Comparison of ENCODE assay signal across 8 cellular contexts in genomic region chr1:161099090-161099802, GRCh38. TPM values are rescaled to one million over a fixed set of nuclear protein-coding genes. Genes with fewer than 3 reads are reported as not detected.
DNase-seq lines count a peak whose midpoint lies in the region; ATAC-seq and TF ChIP-seq lines count a peak whose summit lies in the region.
"Had no signal": no experiment of that assay in that cellular context is flagged by ENCODE, and none has a peak within 500 bp of the region (broad histone marks: within the 10 kb centered on the region; RNA-seq: fewer than 3 reads in every experiment).

No MANE protein-coding gene starts in this region.

- H2AFZ ChIP-seq in smooth muscle cell (ENCODE audit: low read depth), result no peak overlapping the region

- H4K20me1 ChIP-seq in smooth muscle cell (ENCODE audit: low read depth), result peaks cover 16% of the 10 kb centered on the region

- TF ChIP-seq CTCF in activated B cell treated with CpG ODN at 0.5 μM for 24 hours (IDR thresholded peaks at IDR 0.05) (no peak), smooth muscle cell (IDR thresholded peaks at IDR 0.05; ENCODE audit: borderline replicate concordance, insufficient read depth, poor library complexity, severe bottlenecking) (no peak)

- H3K4me1 Mint-ChIP-seq in activated B cell treated with CpG ODN at 0.5 μM for 24 hours, result peaks cover 35% of the 10 kb centered on the region

- peaks cover 7% of the 10 kb centered on the region for H3K4me1 ChIP-seq in smooth muscle cell (ENCODE audit: low read depth)

- H3K36me3 Mint-ChIP-seq in activated B cell treated with CpG ODN at 0.5 μM for 24 hours (ENCODE audit: low read depth), result peaks cover 40% of the 10 kb centered on the region

- H3K4me2 ChIP-seq in smooth muscle cell, result peak overlapping the region; percentile 93

- ATAC-seq in activated B cell treated with CpG ODN at 0.5 μM for 24 hours (ENCODE audit: low read depth) (no peak), HG02623 (IDR thresholded peaks at IDR 0.05; ENCODE audit: unreplicated experiment) (no peak)

- no peaks in the 10 kb centered on the region for H3K27me3 Mint-ChIP-seq in activated B cell treated with CpG ODN at 0.5 μM for 24 hours

- 91% methylated on average over 9 of the region's 9 CpGs for WGBS in smooth muscle cell (ENCODE audit: low lambda C conversion rate)

- no peaks in the 10 kb centered on the region for H3K9me3 ChIP-seq in smooth muscle cell (replicated peaks; ENCODE audit: low read depth)

- H3K79me2 ChIP-seq in smooth muscle cell (ENCODE audit: low read depth), result peaks cover 12% of the 10 kb centered on the region

- DNase-seq in H7 (no peak), activated B cell treated with CpG ODN at 0.5 μM for 24 hours (no peak), smooth muscle cell (lab: John Stamatoyannopoulos, UW; ENCODE audit: unreplicated experiment) (no peak), NCI-H526 treated with DMSO at 0.1 percent for 48 hours (lab: John Stamatoyannopoulos, UW) (no peak), putamen (ENCODE audit: low spot score) (no peak)

- no peak overlapping the region for H3K27ac ChIP-seq in smooth muscle cell (ENCODE audit: low read depth)

- H3K9ac ChIP-seq in smooth muscle cell (ENCODE audit: low read depth), result no peak overlapping the region

- H3K4me3 ChIP-seq in H7 (ENCODE audit: insufficient read depth, low read depth, low read length) (peak overlapping the region; percentile 93), iPS-11a (ENCODE audit: low read depth, low read length) (peak overlapping the region; percentile 79), smooth muscle cell (peak overlapping the region; percentile 64)

- H3K36me3 ChIP-seq in H7 (replicated peaks; ENCODE audit: control insufficient read depth, insufficient read depth, low read length) (peaks cover 10% of the 10 kb centered on the region), smooth muscle cell (ENCODE audit: low read depth) (no peaks in the 10 kb centered on the region)

- CTCF ChIA-PET in activated B cell treated with CpG ODN at 0.5 μM for 24 hours (lab: Charles Lee), result interaction anchor here (1.5 to 7.1 kb wide), 6 partner anchors 29 to 108 kb away, joined by 6 to 95 read pairs (median 20); partner anchors contain the start of genes ARHGAP30, F11R and USF1

- H3K9me3 Mint-ChIP-seq in activated B cell treated with CpG ODN at 0.5 μM for 24 hours, result no peaks in the 10 kb centered on the region

- intact Hi-C loops in activated B cell treated with CpG ODN at 0.5 μM for 24 hours (cut with micrococcal nuclease), result loop anchor here (5.0 kb wide), 2 partner anchors 87 to 387 kb away; partner anchors contain the start of gene CD48

- POLR2A ChIA-PET in activated B cell treated with CpG ODN at 0.5 μM for 24 hours (lab: Charles Lee), result interaction anchor here (0.8 to 6.4 kb wide), 8 partner anchors 19 to 86 kb away, joined by 3 to 79 read pairs (median 24); partner anchors contain the start of genes ARHGAP30, DEDD, NIT1 and PFDN2

- peak overlapping the region; percentile 76 for H3K27ac Mint-ChIP-seq in activated B cell treated with CpG ODN at 0.5 μM for 24 hours

- peaks cover 19% of the 10 kb centered on the region for H3F3A ChIP-seq in smooth muscle cell (ENCODE audit: low read depth)

- peak overlapping the region; percentile 81 for H3K4me3 Mint-ChIP-seq in activated B cell treated with CpG ODN at 0.5 μM for 24 hours

- H3K27me3 ChIP-seq in H7 (ENCODE audit: control insufficient read depth, insufficient read depth, low read length) (peaks cover 1% of the 10 kb centered on the region; the same call in 1 of the 2 replicates), smooth muscle cell (ENCODE audit: low read depth) (no peaks in the 10 kb centered on the region)

RNA-seq across cellular contexts. Expression of gene KLHDC9, which starts 1.1 kb away (rescaled TPM):
- total RNA-seq in H7 (2014; rRNA removed; shearing (Covaris generic)), result 21.9 and 23.2 TPM in 2 replicates
- total RNA-seq in activated B cell treated with CpG ODN at 0.5 μM for 24 hours, result 2.9 and 3.6 TPM in 2 replicates
- 2.2 and 10.0 TPM in 2 replicates for total RNA-seq in smooth muscle cell
- 3.3 and 4.6 TPM in 2 replicates for polyA plus RNA-seq in smooth muscle cell

RNA-seq across cellular contexts. Expression of gene NECTIN4, which starts 9.9 kb away (rescaled TPM):
- total RNA-seq in H7 (2014; rRNA removed; shearing (Covaris generic)), result not detected in 2 replicates
- total RNA-seq in activated B cell treated with CpG ODN at 0.5 μM for 24 hours (not detected in 2 replicates), smooth muscle cell (18.2 and 27.6 TPM in 2 replicates)
- 12.7 and 32.8 TPM in 2 replicates for polyA plus RNA-seq in smooth muscle cell
- total RNA-seq: right cardiac atrium had no signal

RNA-seq across cellular contexts. Expression of gene PFDN2, which starts 18.6 kb away (rescaled TPM):
- total RNA-seq in H7 (2014; rRNA removed; shearing (Covaris generic)), result 46.8 and 60.6 TPM in 2 replicates
- total RNA-seq in activated B cell treated with CpG ODN at 0.5 μM for 24 hours, result 43.8 and 67.9 TPM in 2 replicates
- total RNA-seq in smooth muscle cell, result 49.0 and 82.0 TPM in 2 replicates
- 139 and 150 TPM in 2 replicates for polyA plus RNA-seq in smooth muscle cell

RNA-seq across cellular contexts. Expression of gene NIT1, which starts 18.7 kb away (rescaled TPM):
- total RNA-seq in H7 (2014; rRNA removed; shearing (Covaris generic)), result 75.9 and 81.5 TPM in 2 replicates
- total RNA-seq in activated B cell treated with CpG ODN at 0.5 μM for 24 hours (40.5 and 43.9 TPM in 2 replicates), smooth muscle cell (33.6 and 37.2 TPM in 2 replicates)
- 37.6 and 53.0 TPM in 2 replicates for polyA plus RNA-seq in smooth muscle cell

RNA-seq across cellular contexts. Expression of gene ARHGAP30, which starts 29.6 kb away (rescaled TPM):
- total RNA-seq in H7 (2014; rRNA removed; shearing (Covaris generic)), result 0.11 TPM in 1 of 2 replicates, not detected in the other
- total RNA-seq in activated B cell treated with CpG ODN at 0.5 μM for 24 hours (154 and 158 TPM in 2 replicates), smooth muscle cell (0.90 and 1.2 TPM in 2 replicates)
- 0.13 and 1.1 TPM in 2 replicates for polyA plus RNA-seq in smooth muscle cell

Comparison
In these comparisons a context has a peak if more than half of its experiments do, and no peak if none do; other contexts are left out.
1. RNA of gene NECTIN4, which starts 9.9 kb away (total RNA-seq): 18.2 to 27.6 TPM in smooth muscle cell; not detected in activated B cell treated with CpG ODN at 0.5 μM for 24 hours and not detected in H7; every median in the first group is over 10 times any median in the second.
2. Peak in every context shown above with its lines, with median percentiles within 50 percentile points of each other: H3K4me3 ChIP-seq.